In the genomic region with DNA sequence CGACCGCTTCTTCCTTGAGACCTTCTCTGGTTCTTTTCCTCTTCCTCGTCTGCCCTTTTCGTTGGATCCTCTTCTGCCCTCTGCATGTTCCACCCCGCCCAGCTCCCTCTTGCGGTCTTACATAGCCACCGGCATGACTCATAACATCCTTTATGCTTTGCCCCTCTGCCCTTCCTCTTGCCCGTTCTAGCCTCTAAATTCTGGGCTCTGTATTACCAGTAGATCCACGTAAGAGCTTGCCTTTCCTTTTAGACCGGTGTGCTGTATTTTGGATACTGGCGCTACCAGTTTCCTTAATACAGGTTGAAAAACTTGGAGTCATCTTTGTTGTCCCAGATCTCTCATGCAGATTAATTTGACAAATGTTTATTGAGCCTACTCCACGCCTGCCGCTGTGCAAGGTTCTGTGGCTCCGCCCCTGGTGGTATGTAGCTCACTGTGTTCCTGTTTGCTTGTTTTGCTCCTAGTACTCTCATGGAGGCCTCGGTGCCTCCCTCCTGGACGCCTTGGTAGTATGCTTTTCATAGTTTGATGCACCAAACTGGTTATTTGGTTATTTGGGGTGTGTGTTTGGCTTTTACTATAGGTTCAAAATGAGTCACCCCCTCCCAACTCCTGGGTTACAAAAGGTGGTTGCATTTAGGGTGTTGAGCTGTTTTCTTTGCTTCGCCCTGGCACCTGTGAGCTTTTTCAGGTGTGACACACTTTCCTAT, we compare ENCODE assay signal across 8 cellular contexts. TPM values are rescaled to one million over a fixed set of nuclear protein-coding genes. Genes with fewer than 3 reads are reported as not detected.
DNase-seq lines count a peak whose midpoint lies in the region; ATAC-seq and TF ChIP-seq lines count a peak whose summit lies in the region.

No MANE protein-coding gene starts in this region.

- H3K4me3 ChIP-seq in Peyer's patch (peak overlapping the region; percentile 41 to 80 (median 68)), fibroblast of the aortic adventitia (ENCODE audit: low read depth, low read length) (peak overlapping the region; percentile 90)

- peak in 5 of 6 experiments; percentile 43 to 73 (median 62) for TF ChIP-seq CTCF in Peyer's patch (IDR thresholded peaks at IDR 0.05)
- TF ChIP-seq CTCF in fibroblast of the aortic adventitia (IDR thresholded peaks at IDR 0.05; ENCODE audit: insufficient read depth, low read length) = peak; percentile 69
- TF ChIP-seq CTCF in neural crest cell (conservative IDR thresholded peaks at IDR 0.05) = peak; percentile 64

- TF ChIP-seq POLR2A in Peyer's patch (IDR thresholded peaks at IDR 0.05) = peak in 1 of 2 donors; percentile 46

- H3K4me1 Mint-ChIP-seq in neural crest cell = peaks cover 24% of the 10 kb centered on the region

- H3K9me3 Mint-ChIP-seq in neural crest cell = no peaks in the 10 kb centered on the region

- peak overlapping the region; percentile 85 for H3K4me3 Mint-ChIP-seq in neural crest cell

- no peak overlapping the region for H3K27ac Mint-ChIP-seq in neural crest cell (ENCODE audit: unreplicated experiment)

- H3K27ac ChIP-seq in Peyer's patch = peak overlapping the region; percentile 82 to 94 (median 84)

- peaks cover 0 to 28% (median 3%) of the 10 kb centered on the region in 4 donors for H3K4me1 ChIP-seq in Peyer's patch

- H3K27me3 Mint-ChIP-seq in neural crest cell (ENCODE audit: low read depth) = no peaks in the 10 kb centered on the region

- H3K27me3 ChIP-seq in Peyer's patch = no peaks in the 10 kb centered on the region

- H3K36me3 ChIP-seq in Peyer's patch = peaks cover 0 to 25% (median 0%) of the 10 kb centered on the region in 3 donors

- ATAC-seq in GM19468 (IDR thresholded peaks at IDR 0.05; ENCODE audit: extremely low read depth, unreplicated experiment) = peak; percentile 43

- peaks cover 7% of the 10 kb centered on the region for H3K36me3 Mint-ChIP-seq in neural crest cell (ENCODE audit: low read depth)

- no peaks in the 10 kb centered on the region for H3K9me3 ChIP-seq in Peyer's patch

- DNase-seq in CMK (ENCODE audit: low read depth) (peak; percentile 56), HS-27A (ENCODE audit: low read depth) (peak; percentile 54), Peyer's patch (peak; percentile 82 to 95 (median 90)), fibroblast of the aortic adventitia (ENCODE audit: low read depth) (peak; percentile 78), neural crest cell (ENCODE audit: low read depth, low spot score) (no peak), superior temporal gyrus (ENCODE audit: extremely low spot score) (peak; percentile 48)
- peak; percentile 60 to 61 for DNase-seq in activated T-helper 1 cell treated with anti-CD3 and anti-CD28 coated beads, Interleukin-2, amount 50 U/mL, for 16 hours (ENCODE audit: low read depth in 1 of 2, low spot score in 1 of 2)

RNA-seq across cellular contexts. Expression of gene GTF3A, which starts 1.7 kb away (rescaled TPM):
- total RNA-seq in Peyer's patch = 100 to 1,000 TPM in 1 of 4 donors, 10 to 100 TPM in 3; 29.2 to 179 (median 49.3) TPM
- 46.6 and 190 TPM in 2 replicates for total RNA-seq in fibroblast of the aortic adventitia (ENCODE audit: low replicate concordance)
- total RNA-seq in neural crest cell = 113 and 116 TPM in 2 replicates

RNA-seq across cellular contexts. Expression of gene MTIF3, which starts 24.3 kb away (rescaled TPM):
- total RNA-seq in Peyer's patch (100 to 1,000 TPM in 1 of 4 donors, 10 to 100 TPM in 3; 78.6 to 150 (median 86.4) TPM), fibroblast of the aortic adventitia (ENCODE audit: low replicate concordance) (68.0 and 86.5 TPM in 2 replicates), neural crest cell (48.5 and 54.1 TPM in 2 replicates)
